ENCODE assay signal across 1 cellular context in the genomic region with DNA sequence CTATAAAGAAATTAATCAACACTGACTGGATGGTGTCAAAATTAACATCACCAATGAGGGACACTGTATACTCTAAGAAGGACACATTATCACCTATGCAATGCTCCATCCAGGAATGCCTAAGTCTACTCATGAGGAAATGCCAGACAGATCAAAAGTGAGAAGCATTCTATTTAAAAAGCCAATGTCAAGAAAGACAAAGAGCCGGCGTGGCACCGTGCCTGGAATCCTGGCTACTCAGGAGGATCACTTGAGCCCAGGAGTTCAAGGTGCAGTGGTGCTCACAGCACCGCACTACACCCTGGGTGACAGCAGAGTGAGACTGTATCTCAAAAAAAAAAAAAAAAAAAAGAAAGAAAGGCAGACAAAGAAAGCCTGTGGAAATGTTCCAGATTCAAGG.
TF ChIP-seq lines count a peak whose summit lies in the region.

No MANE protein-coding gene starts in this region.

TF ChIP-seq in A549, 52 proteins besides CTCF, POLR2A, EP300 and RAD21 (continued from another document):
- TF ChIP-seq FOSL2 (IDR thresholded peaks at IDR 0.05), result no peak
- TF ChIP-seq FOSL2 (CRISPR knock-in tag; IDR thresholded peaks at IDR 0.05), result peak; percentile 28; the same call in 1 of the 2 replicates
- no peak; the same call in 1 of the 2 replicates for TF ChIP-seq JUNB (IDR thresholded peaks at IDR 0.05)
- TF ChIP-seq, protein P1, sequence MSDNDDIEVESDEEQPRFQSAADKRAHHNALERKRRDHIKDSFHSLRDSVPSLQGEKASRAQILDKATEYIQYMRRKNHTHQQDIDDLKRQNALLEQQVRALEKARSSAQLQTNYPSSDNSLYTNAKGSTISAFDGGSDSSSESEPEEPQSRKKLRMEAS (IDR thresholded peaks at IDR 0.05), result peak; percentile 70
- TF ChIP-seq SREBF2 (IDR thresholded peaks at IDR 0.05), result no peak
- peak; percentile 77 for TF ChIP-seq GATA3 (IDR thresholded peaks at IDR 0.05; ENCODE audit: borderline replicate concordance)
- peak in 1 of 2 experiments; percentile 53; a peak in 1 of 5 replicates for TF ChIP-seq JUN (IDR thresholded peaks at IDR 0.05)
- no peak for TF ChIP-seq ZC3H11A (IDR thresholded peaks at IDR 0.05)
